ENCODE assay signal across 20 cellular contexts in the genomic region with DNA sequence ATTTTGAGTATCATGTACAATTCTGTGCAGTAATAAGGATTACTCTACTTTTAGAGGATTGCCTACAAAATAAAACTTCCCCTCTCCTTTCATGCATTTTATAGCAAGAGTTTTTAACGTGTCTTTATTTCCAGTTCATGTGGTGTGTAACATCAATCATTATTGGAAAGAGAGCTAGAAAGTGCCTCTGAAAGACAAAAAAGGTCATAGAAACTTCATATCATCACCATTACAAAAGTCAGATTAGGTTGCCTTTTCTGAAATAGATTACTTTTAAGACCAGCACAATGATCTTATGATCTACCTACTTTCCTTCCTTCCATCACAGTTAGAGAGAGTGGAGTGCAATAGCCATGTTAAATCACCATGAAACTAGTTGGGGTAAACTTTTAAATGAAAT. TPM values are rescaled to one million over a fixed set of nuclear protein-coding genes. Genes with fewer than 3 reads are reported as not detected.
"Had no signal": no experiment of that assay in that cellular context is flagged by ENCODE, and none has a peak within 500 bp of the region (broad histone marks: within the 10 kb centered on the region; RNA-seq: fewer than 3 reads in every experiment).

No MANE protein-coding gene starts in this region.

- H3K9me3 ChIP-seq: MG63, SJSA1 had no signal

- DNase-seq: KBM-7, MG63, NCI-H1092, NCI-H1105 treated with DMSO at 0.1 percent for 48 hours, NCI-H1417 treated with DMSO at 0.1 percent for 48 hours, NCI-H146, NCI-H1694 treated with DMSO at 0.1 percent for 48 hours, NCI-H1930, NCI-H2081, NCI-H2107, NCI-H226, NCI-H446, NCI-H510A, NCI-H774, Right ventricle myocardium superior, RPMI8226, SIG-M5 had no signal

- H3K27ac ChIP-seq: SJSA1, SK-N-MC had no signal

- H3K4me1 ChIP-seq: SJSA1 had no signal

- H3K4me3 ChIP-seq: MG63, SJSA1, SK-N-MC had no signal

- H3K27me3 ChIP-seq: MG63, SJSA1 had no signal

- H3K36me3 ChIP-seq: MG63, SJSA1 had no signal

RNA-seq across cellular contexts. Expression of gene DACH1, which starts 12.6 kb away (rescaled TPM):
- total RNA-seq: LHCN-M2, SJSA1 had no signal
